In genomic region chr18:37314534-37314933, GRCh38 we compare ENCODE assay signal across 19 cellular contexts.
DNase-seq lines count a peak whose midpoint lies in the region; ATAC-seq, FAIRE-seq and TF ChIP-seq lines count a peak whose summit lies in the region.
"Had no signal": no experiment of that assay in that cellular context is flagged by ENCODE, and none has a peak within 500 bp of the region (broad histone marks: within the 10 kb centered on the region; RNA-seq: fewer than 3 reads in every experiment).

No MANE protein-coding gene starts in this region.

- H2BK12ac ChIP-seq in H1 (ENCODE audit: low read depth, low read length): no peak overlapping the region

- H2AFZ ChIP-seq in Karpas-422 (ENCODE audit: low read length) (no peak overlapping the region), H1 (ENCODE audit: low read length) (no peak overlapping the region), PC-9 (no peak overlapping the region)

- intact Hi-C loops in heart right ventricle (cut with DNase I): no loop called here
- intact Hi-C loops in PC-9 (cut with micrococcal nuclease; ENCODE audit: unreplicated experiment): no loop called here

- no peaks in the 10 kb centered on the region for H3K36me3 ChIP-seq in Karpas-422 (ENCODE audit: insufficient read depth, low read length)
- H3K36me3 ChIP-seq in H1 (ENCODE audit: control insufficient read depth in 2 of 4, insufficient read depth in 4 of 4, low read length in 3 of 4): no peaks in the 10 kb centered on the region
- H3K36me3 ChIP-seq in heart right ventricle: no peaks in the 10 kb centered on the region
- H3K36me3 ChIP-seq in PC-9 (ENCODE audit: low read depth): no peaks in the 10 kb centered on the region

- no peak overlapping the region for H3K4ac ChIP-seq in H1 (replicated peaks; ENCODE audit: insufficient read length, low read depth, low read length)

- H3K9me3 Mint-ChIP-seq in activated T-cell treated with anti-CD3 and anti-CD28 coated beads, Interleukin-2, amount 50 U/mL, for 72 hours: no peaks in the 10 kb centered on the region
- no peaks in the 10 kb centered on the region for H3K9me3 Mint-ChIP-seq in activated T-cell treated with anti-CD3 and anti-CD28 coated beads, Interleukin-2, amount 50 U/mL, for 4 hours

- POLR2A ChIA-PET in H1 (lab: Charles Lee; ENCODE audit: partially characterized antibody) (no interaction called here), PC-9 (lab: Charles Lee; ENCODE audit: unreplicated experiment) (no interaction called here)

- H3K4me1 Mint-ChIP-seq in activated T-cell treated with anti-CD3 and anti-CD28 coated beads, Interleukin-2, amount 50 U/mL, for 72 hours (ENCODE audit: low read depth): no peaks in the 10 kb centered on the region
- no peaks in the 10 kb centered on the region for H3K4me1 Mint-ChIP-seq in activated T-cell treated with anti-CD3 and anti-CD28 coated beads, Interleukin-2, amount 50 U/mL, for 4 hours (ENCODE audit: low read depth)
- H3K4me1 Mint-ChIP-seq: CD14-positive monocyte had no signal

- H3K79me1 ChIP-seq in H1 (ENCODE audit: low read depth, low read length): no peaks in the 10 kb centered on the region

- ATAC-seq in activated T-cell treated with anti-CD3 and anti-CD28 coated beads, Interleukin-2, amount 50 U/mL, for 72 hours (replicated peaks in 1 of 2): no peak
- no peak for ATAC-seq in activated T-cell treated with anti-CD3 and anti-CD28 coated beads, Interleukin-2, amount 50 U/mL, for 4 hours
- no peak for ATAC-seq in heart right ventricle

- H3K23me2 ChIP-seq in H1 (ENCODE audit: low read depth, low read length): peaks cover 2% of the 10 kb centered on the region; the same call in 1 of the 2 replicates

- no peak for FAIRE-seq in H1 (lab: Jason Lieb, UNC)
- FAIRE-seq: G401.6, GM12892 had no signal

- H3K4me3 Mint-ChIP-seq in activated T-cell treated with anti-CD3 and anti-CD28 coated beads, Interleukin-2, amount 50 U/mL, for 72 hours: no peak overlapping the region
- no peak overlapping the region for H3K4me3 Mint-ChIP-seq in activated T-cell treated with anti-CD3 and anti-CD28 coated beads, Interleukin-2, amount 50 U/mL, for 4 hours
- H3K4me3 Mint-ChIP-seq: CD14-positive monocyte had no signal

- BruUV-seq in PC-9 (replicated peaks; lab: Mats Ljungman, UMichigan): no TSS peak

- H3K4me3 ChIP-seq in Karpas-422 (ENCODE audit: low read length): no peak overlapping the region
- H3K4me3 ChIP-seq in H1 (ENCODE audit: extremely low read depth in 1 of 4, insufficient read depth in 2 of 4, low read depth in 3 of 4, low read length in 4 of 4): no peak overlapping the region
- no peak overlapping the region for H3K4me3 ChIP-seq in heart right ventricle
- no peak overlapping the region for H3K4me3 ChIP-seq in PC-9

- CTCF ChIA-PET in H1 (lab: Charles Lee; ENCODE audit: partially characterized antibody): interaction anchor here (0.7 to 5.6 kb wide), 16 partner anchors 10 to 373 kb away, joined by 3 to 40 read pairs (median 4); no protein-coding TSS in a partner anchor
- CTCF ChIA-PET in PC-9 (lab: Charles Lee): interaction anchor here (0.6 kb wide), 1 partner anchor 1965 kb away, joined by 3 read pairs; no protein-coding TSS in a partner anchor

- no peak overlapping the region for H3K14ac ChIP-seq in H1 (ENCODE audit: insufficient read length)

- no peaks in the 10 kb centered on the region for H3K27me3 Mint-ChIP-seq in activated T-cell treated with anti-CD3 and anti-CD28 coated beads, Interleukin-2, amount 50 U/mL, for 72 hours (ENCODE audit: low read depth)
- no peaks in the 10 kb centered on the region for H3K27me3 Mint-ChIP-seq in activated T-cell treated with anti-CD3 and anti-CD28 coated beads, Interleukin-2, amount 50 U/mL, for 4 hours (ENCODE audit: low read depth)

- no peak for TF ChIP-seq EP300 in H1 (IDR thresholded peaks at IDR 0.05; ENCODE audit: borderline replicate concordance in 1 of 2, low read depth in 2 of 2, low read length in 2 of 2)

- H4K20me1 ChIP-seq in Karpas-422 (ENCODE audit: insufficient read depth, low read depth, low read length) (no peaks in the 10 kb centered on the region), H1 (replicated peaks in 1 of 2; ENCODE audit: control insufficient read depth in 1 of 2, insufficient read depth in 2 of 2, low read length in 2 of 2) (no peaks in the 10 kb centered on the region), PC-9 (ENCODE audit: insufficient read depth) (no peaks in the 10 kb centered on the region)

- H3K27me3 ChIP-seq in Karpas-422 (ENCODE audit: low read length) (no peaks in the 10 kb centered on the region), H1 (replicated peaks in 1 of 4; ENCODE audit: control insufficient read depth in 3 of 4, extremely low read depth in 1 of 4, insufficient read depth in 3 of 4, low read length in 3 of 4) (no peaks in the 10 kb centered on the region), heart right ventricle (no peaks in the 10 kb centered on the region), PC-9 (ENCODE audit: insufficient read depth, low read depth) (no peaks in the 10 kb centered on the region)

- no peaks in the 10 kb centered on the region for H3F3A ChIP-seq in PC-9 (ENCODE audit: insufficient read depth, low read depth)

- H4K91ac ChIP-seq in H1 (replicated peaks; ENCODE audit: insufficient read length, low read length): no peak overlapping the region

- H3K23ac ChIP-seq in H1 (ENCODE audit: insufficient read length): no peak overlapping the region

- H3K4me1 ChIP-seq in Karpas-422 (ENCODE audit: low read length) (no peaks in the 10 kb centered on the region), H1 (replicated peaks in 1 of 4; ENCODE audit: control insufficient read depth in 3 of 4, insufficient read depth in 4 of 4, low read length in 3 of 4) (peaks cover 0 to 3% (median 0%) of the 10 kb centered on the region in 4 experiments; a peak in 3 of 7 replicates), heart right ventricle (no peaks in the 10 kb centered on the region), PC-9 (replicated peaks; ENCODE audit: insufficient read depth) (0 out of 2 replicates have a peak, but pooled peaks cover 2% of the 10 kb centered on the region)

- peak in 2 of 3 experiments; percentile 30 to 36; a peak in 3 of 4 replicates for TF ChIP-seq CTCF in H1 (IDR thresholded peaks at IDR 0.05; ENCODE audit: control extremely low read depth in 1 of 3, insufficient read depth in 1 of 3, low read depth in 1 of 3, low read length in 3 of 3)
- no peak for TF ChIP-seq CTCF in heart right ventricle (IDR thresholded peaks at IDR 0.05)
- TF ChIP-seq CTCF in PC-9 (conservative IDR thresholded peaks at IDR 0.05): no peak

- no peak overlapping the region for H2BK5ac ChIP-seq in H1 (ENCODE audit: low read depth, low read length)

- TF ChIP-seq RAD21 in H1 (IDR thresholded peaks at IDR 0.05 in 1 of 2, conservative IDR thresholded peaks at IDR 0.05 in 1 of 2; ENCODE audit: low read depth in 2 of 2, low read length in 2 of 2): peak; percentile 43 to 53

- no peak overlapping the region for H2BK15ac ChIP-seq in H1 (ENCODE audit: low read length)

- DNase-seq in activated T-cell treated with anti-CD3 and anti-CD28 coated beads, Interleukin-2, amount 50 U/mL, for 72 hours: no peak
- no peak for DNase-seq in activated T-cell treated with anti-CD3 and anti-CD28 coated beads, Interleukin-2, amount 50 U/mL, for 4 hours
- DNase-seq in Karpas-422 (peak; percentile 49), H1 (ENCODE audit: low read depth in 1 of 2, low spot score in 2 of 2) (no peak), cerebellar nuclear complex (lab: John Stamatoyannopoulos, UW) (no peak), heart right ventricle (no peak), NCI-H1436 (lab: John Stamatoyannopoulos, UW) (no peak), PC-9 (no peak)
- DNase-seq: 8988T, DND-41, NCI-H187, NCI-H2107, NCI-H510A, NCI-H748 treated with DMSO at 0.1 percent for 48 hours, RPMI8226, SIG-M5 had no signal

- H3K9me3 ChIP-seq in Karpas-422 (ENCODE audit: low read length) (no peaks in the 10 kb centered on the region), H1 (ENCODE audit: insufficient read depth in 2 of 2, low read depth in 1 of 2, low read length in 1 of 2) (no peaks in the 10 kb centered on the region), heart right ventricle (no peaks in the 10 kb centered on the region), PC-9 (ENCODE audit: insufficient read depth, low read depth) (no peaks in the 10 kb centered on the region)

- H3K79me2 ChIP-seq in Karpas-422 (ENCODE audit: low read length) (no peaks in the 10 kb centered on the region), H1 (ENCODE audit: control insufficient read depth in 1 of 2, insufficient read depth in 2 of 2, low read length in 2 of 2) (no peaks in the 10 kb centered on the region), PC-9 (ENCODE audit: low read depth) (no peaks in the 10 kb centered on the region)

- H2BK20ac ChIP-seq in H1 (ENCODE audit: low read length): no peak overlapping the region

- H3K9me2 ChIP-seq in Karpas-422 (replicated peaks; ENCODE audit: insufficient read depth, low read length) (no peaks in the 10 kb centered on the region), PC-9 (ENCODE audit: insufficient read depth) (no peaks in the 10 kb centered on the region)

- no peak overlapping the region for H4K8ac ChIP-seq in H1 (ENCODE audit: extremely low read depth, insufficient read depth, low read length)

- H3K18ac ChIP-seq in H1 (ENCODE audit: extremely low read depth, low read length): no peak overlapping the region

- H2AK5ac ChIP-seq in H1 (ENCODE audit: low read depth, low read length): no peak overlapping the region

- H3K36me3 Mint-ChIP-seq in activated T-cell treated with anti-CD3 and anti-CD28 coated beads, Interleukin-2, amount 50 U/mL, for 72 hours (ENCODE audit: insufficient read depth in 2 of 2): no peaks in the 10 kb centered on the region
- no peaks in the 10 kb centered on the region for H3K36me3 Mint-ChIP-seq in activated T-cell treated with anti-CD3 and anti-CD28 coated beads, Interleukin-2, amount 50 U/mL, for 4 hours (ENCODE audit: insufficient read depth)
- H3K36me3 Mint-ChIP-seq: CD14-positive monocyte had no signal

- peak overlapping the region; percentile 32 for H3K27ac Mint-ChIP-seq in activated T-cell treated with anti-CD3 and anti-CD28 coated beads, Interleukin-2, amount 50 U/mL, for 72 hours
- H3K27ac Mint-ChIP-seq: CD14-positive monocyte had no signal

- no peak for TF ChIP-seq POLR2A in H1 (IDR thresholded peaks at IDR 0.05; ENCODE audit: control extremely low read depth in 1 of 2, low read depth in 2 of 2, low read length in 2 of 2)

- H3K27ac ChIP-seq in Karpas-422 (ENCODE audit: low read length) (no peak overlapping the region), H1 (ENCODE audit: low read depth, low read length) (no peak overlapping the region), heart right ventricle (no peak overlapping the region), PC-9 (no peak overlapping the region)

- H4K5ac ChIP-seq in H1 (ENCODE audit: insufficient read length, low read depth, low read length): no peak overlapping the region

- H2BK120ac ChIP-seq in H1 (replicated peaks; ENCODE audit: low read depth, low read length): no peak overlapping the region

- H3K4me2 ChIP-seq in Karpas-422 (ENCODE audit: low read depth, low read length, poor library complexity, severe bottlenecking) (no peak overlapping the region), H1 (ENCODE audit: insufficient read depth in 1 of 2, low read depth in 2 of 2, low read length in 2 of 2) (no peak overlapping the region), PC-9 (no peak overlapping the region)

- H3K9ac ChIP-seq in Karpas-422 (ENCODE audit: low read length) (no peak overlapping the region), H1 (replicated peaks in 1 of 4; ENCODE audit: extremely low read depth in 1 of 4, low read depth in 3 of 4, low read length in 3 of 4) (no peak overlapping the region)

- no peak overlapping the region for H3K56ac ChIP-seq in H1 (replicated peaks; ENCODE audit: insufficient read length, low read depth, low read length)

- WGBS in H1 (ENCODE audit: extremely low coverage in 1 of 2, insufficient coverage in 1 of 2, insufficient read length in 1 of 2, insufficient replicate concordance in 2 of 2, low coverage in 1 of 2, low lambda C conversion rate in 2 of 2, missing lambda C conversion rate in 1 of 2), 2 experiments: 77% methylated on average over 5 of the region's 5 CpGs; no CpG with 5 or more reads in 1 of the 2 experiments
- WGBS in heart right ventricle, 2 donors: 70 to 71% methylated on average over 5 of the region's 5 CpGs

Comparison
In these comparisons a context has a peak if more than half of its experiments do, and no peak if none do; other contexts are left out.
1. CTCF ChIP-seq: peak in H1 (2 of 3); none in heart right ventricle (0 of 9) and PC-9 (single experiment).